In the genomic region with DNA sequence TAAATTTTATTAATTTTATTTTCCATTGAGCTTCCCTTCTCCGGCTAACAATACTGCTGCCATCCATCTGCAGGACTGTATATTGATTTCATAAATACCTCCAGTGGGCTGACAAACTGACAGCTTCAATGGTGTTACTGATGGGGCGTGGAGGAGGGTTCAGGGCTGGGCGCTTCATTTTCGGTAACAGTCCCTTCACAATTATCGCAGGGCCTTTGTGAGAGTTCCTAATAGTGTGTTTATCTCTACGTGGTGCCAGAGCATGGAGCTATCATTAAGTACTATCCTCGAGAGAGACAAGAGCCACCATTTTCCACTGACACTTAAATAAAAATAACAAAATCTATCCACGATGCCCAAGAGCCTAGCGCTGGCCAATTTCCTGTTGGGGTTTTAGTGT, we compare ENCODE assay signal across 17 cellular contexts.
DNase-seq lines count a peak whose midpoint lies in the region; ATAC-seq and TF ChIP-seq lines count a peak whose summit lies in the region.
"Had no signal": no experiment of that assay in that cellular context is flagged by ENCODE, and none has a peak within 500 bp of the region (broad histone marks: within the 10 kb centered on the region; RNA-seq: fewer than 3 reads in every experiment).

No MANE protein-coding gene starts in this region.

- H3K4me1 ChIP-seq in BLaER1 treated with 17β-estradiol and CSF1 and Interleukin-3, amounts not matched to agents 10 nM and 100 nM, result peaks cover 13 to 33% (median 28%) of the 10 kb centered on the region in 10 experiments
- H3K4me1 ChIP-seq in cardiac muscle cell (ENCODE audit: low read depth) (peaks cover 90% of the 10 kb centered on the region), mesodermal cell (ENCODE audit: control insufficient read depth, insufficient read depth, low read length, poor library complexity, severe bottlenecking) (peaks cover 34% of the 10 kb centered on the region), mucosa of descending colon (ENCODE audit: low read depth) (no peaks in the 10 kb centered on the region), sigmoid colon (no peaks in the 10 kb centered on the region)
- H3K4me1 ChIP-seq: A549 had no signal

- H3K27me3 ChIP-seq in BLaER1 treated with 17β-estradiol and CSF1 and Interleukin-3, amounts not matched to agents 10 nM and 100 nM, result no peaks in the 10 kb centered on the region
- H3K27me3 ChIP-seq in cardiac muscle cell (no peaks in the 10 kb centered on the region), sigmoid colon (no peaks in the 10 kb centered on the region)

- DNase-seq in NCI-H345 (lab: John Stamatoyannopoulos, UW) (peak; percentile 27), cardiac muscle cell (ENCODE audit: low read depth in 1 of 2, low spot score in 1 of 2) (peak in 1 of 2 donors; percentile 49), mucosa of descending colon (no peak), sigmoid colon (no peak), chondrocyte (ENCODE audit: low spot score) (no peak)
- no peak for DNase-seq in NK-92 treated with Interleukin-12 subunit alpha and Interleukin-12 subunit beta, amount 100 ng/mL, for 24 hours (lab: John Stamatoyannopoulos, UW)
- DNase-seq: COR-L47, MV-4-11, NCI-H1417 treated with DMSO at 0.1 percent for 48 hours, NCI-H2029, NCI-H524 treated with DMSO at 0.1 percent for 48 hours, OCI-M1 had no signal

- no peak overlapping the region for H3K4me3 ChIP-seq in BLaER1 treated with 17β-estradiol and CSF1 and Interleukin-3, amounts not matched to agents 10 nM and 100 nM
- H3K4me3 ChIP-seq in cardiac muscle cell, result peak overlapping the region; percentile 3
- H3K4me3 ChIP-seq in mesodermal cell (ENCODE audit: extremely low read depth, insufficient read depth, low read length, poor library complexity, severe bottlenecking), result no peak overlapping the region
- no peak overlapping the region for H3K4me3 ChIP-seq in mucosa of descending colon
- no peak overlapping the region for H3K4me3 ChIP-seq in sigmoid colon
- H3K4me3 ChIP-seq: A549, K562 had no signal

- TF ChIP-seq EP300 in sigmoid colon (IDR thresholded peaks at IDR 0.05), result no peak

- H4K20me1 ChIP-seq in BLaER1 treated with 17β-estradiol and CSF1 and Interleukin-3, amounts not matched to agents 10 nM and 100 nM, result no peaks in the 10 kb centered on the region

- H3K9me3 ChIP-seq in BLaER1 treated with 17β-estradiol and CSF1 and Interleukin-3, amounts not matched to agents 10 nM and 100 nM (replicated peaks in 1 of 11), result no peaks in the 10 kb centered on the region
- no peaks in the 10 kb centered on the region for H3K9me3 ChIP-seq in cardiac muscle cell (ENCODE audit: low read depth)
- no peaks in the 10 kb centered on the region for H3K9me3 ChIP-seq in mesodermal cell (ENCODE audit: control insufficient read depth, low read length)
- no peaks in the 10 kb centered on the region for H3K9me3 ChIP-seq in mucosa of descending colon
- H3K9me3 ChIP-seq in sigmoid colon, result no peaks in the 10 kb centered on the region
- H3K9me3 ChIP-seq: A549 had no signal

- H3K4me2 ChIP-seq in BLaER1 treated with 17β-estradiol and CSF1 and Interleukin-3, amounts not matched to agents 10 nM and 100 nM, result peak overlapping the region in 6 of 11 experiments; percentile 11 to 73 (median 38); a peak in 11 of 22 replicates
- H3K4me2 ChIP-seq: A549 had no signal

- TF ChIP-seq POLR2A in sigmoid colon (IDR thresholded peaks at IDR 0.05), result no peak

- 85 to 96% methylated on average over 5 to 6 of the region's 9 CpGs for WGBS in mesodermal cell (ENCODE audit: insufficient coverage in 2 of 2), 2 experiments
- 71 to 78% methylated on average over 9 of the region's 9 CpGs for whole genome bisulfite sequencing in sigmoid colon, 2 donors

- H3K4me1 Mint-ChIP-seq in chondrocyte (ENCODE audit: low read depth), result peaks cover 14% of the 10 kb centered on the region

- H3K9ac ChIP-seq in BLaER1 treated with 17β-estradiol and CSF1 and Interleukin-3, amounts not matched to agents 10 nM and 100 nM, result no peak overlapping the region

- no peak for TF ChIP-seq CTCF in cardiac muscle cell (IDR thresholded peaks at IDR 0.05; ENCODE audit: low read depth, low read length)
- no peak for TF ChIP-seq CTCF in mucosa of descending colon (IDR thresholded peaks at IDR 0.05)
- no peak for TF ChIP-seq CTCF in sigmoid colon (IDR thresholded peaks at IDR 0.05)
- no peak for TF ChIP-seq CTCF in chondrocyte (IDR thresholded peaks at IDR 0.05)

- H3K27ac ChIP-seq in BLaER1 treated with 17β-estradiol and CSF1 and Interleukin-3, amounts not matched to agents 10 nM and 100 nM, result no peak overlapping the region
- H3K27ac ChIP-seq in cardiac muscle cell (peak overlapping the region; percentile 93), mesodermal cell (ENCODE audit: low read depth, low read length, severe bottlenecking) (peak overlapping the region; percentile 49), sigmoid colon (no peak overlapping the region)
- H3K27ac ChIP-seq: A549, RWPE1 had no signal

- ATAC-seq in mucosa of descending colon, result no peak
- ATAC-seq: A549, K562 had no signal

- intact Hi-C loops in mucosa of descending colon (cut with DNase I, micrococcal nuclease) (no loop called here), sigmoid colon (cut with DNase I) (no loop called here)

- no peak overlapping the region for H3K27ac Mint-ChIP-seq in chondrocyte (ENCODE audit: unreplicated experiment)

- no peaks in the 10 kb centered on the region for H3K9me3 Mint-ChIP-seq in chondrocyte (ENCODE audit: low read depth)

- H3K36me3 ChIP-seq in BLaER1 treated with 17β-estradiol and CSF1 and Interleukin-3, amounts not matched to agents 10 nM and 100 nM, result no peaks in the 10 kb centered on the region
- H3K36me3 ChIP-seq in cardiac muscle cell (no peaks in the 10 kb centered on the region), mesodermal cell (ENCODE audit: control insufficient read depth, insufficient read depth, low read length) (no peaks in the 10 kb centered on the region), mucosa of descending colon (ENCODE audit: low read depth) (no peaks in the 10 kb centered on the region), sigmoid colon (no peaks in the 10 kb centered on the region)

- peaks cover 1% of the 10 kb centered on the region for H3K36me3 Mint-ChIP-seq in chondrocyte (ENCODE audit: low read depth)

- H3K4me3 Mint-ChIP-seq in chondrocyte (ENCODE audit: unreplicated experiment), result no peak overlapping the region

- H3K27me3 Mint-ChIP-seq in chondrocyte (ENCODE audit: low read depth), result no peaks in the 10 kb centered on the region

Comparison
In these comparisons a context has a peak if more than half of its experiments do, and no peak if none do; other contexts are left out.
1. H3K27ac ChIP-seq: peak in cardiac muscle cell (single experiment) and mesodermal cell (single experiment); none in BLaER1 treated with 17β-estradiol and CSF1 and Interleukin-3, amounts not matched to agents 10 nM and 100 nM (0 of 11) and sigmoid colon (0 of 4).